8 cellular contexts compared by ENCODE assay signal in genomic region chr12:103841690-103842584, GRCh38. TPM values are rescaled to one million over a fixed set of nuclear protein-coding genes. Genes with fewer than 3 reads are reported as not detected.
DNase-seq lines count a peak whose midpoint lies in the region; ATAC-seq, FAIRE-seq and TF ChIP-seq lines count a peak whose summit lies in the region.

No MANE protein-coding gene starts in this region.

- no peak for FAIRE-seq in kidney (lab: Jason Lieb, UNC)

- CTCF ChIA-PET in CD8-positive, alpha-beta T cell (lab: Charles Lee) = interaction anchor here (0.7 kb wide), 1 partner anchor 15 kb away, joined by 3 read pairs; no protein-coding TSS in a partner anchor

- peak in 5 of 7 experiments; percentile 6 to 44 (median 16) for DNase-seq in CD8-positive, alpha-beta T cell
- DNase-seq in MM.1S (peak; percentile 57), T-helper 2 cell (peak in 3 of 5 experiments; percentile 12 to 29 (median 22)), breast epithelium (ENCODE audit: low spot score in 2 of 2) (peak; percentile 94 to 96), kidney (peak; percentile 93), cerebellar nuclear complex (lab: John Stamatoyannopoulos, UW) (no peak)
- peak; percentile 8 for DNase-seq in stimulated activated CD4-positive, alpha-beta T cell treated with anti-CD3 and anti-CD28 coated beads, Interleukin-4, amount 100 ng/mL, for 1 hour

- H3K27ac ChIP-seq in CD8-positive, alpha-beta T cell (ENCODE audit: low read depth, low read length) = no peak overlapping the region
- H3K27ac ChIP-seq in MM.1S (ENCODE audit: low read length) = peak overlapping the region; percentile 54
- peak overlapping the region; percentile 96 for H3K27ac ChIP-seq in breast epithelium
- H3K27ac ChIP-seq in kidney (ENCODE audit: low read depth in 2 of 2, low read length in 2 of 2) = peak overlapping the region; percentile 90 to 93

- H3K9me2 ChIP-seq in MM.1S (replicated peaks; ENCODE audit: insufficient read depth, low read length) = no peaks in the 10 kb centered on the region

- H3K36me3 ChIP-seq in CD8-positive, alpha-beta T cell (ENCODE audit: insufficient read depth, low read length) = no peaks in the 10 kb centered on the region
- no peaks in the 10 kb centered on the region for H3K36me3 ChIP-seq in MM.1S (replicated peaks; ENCODE audit: insufficient read depth, low read length)
- no peaks in the 10 kb centered on the region for H3K36me3 ChIP-seq in breast epithelium
- H3K36me3 ChIP-seq in kidney (ENCODE audit: control insufficient read depth in 1 of 2, insufficient read depth in 2 of 2, low read length in 2 of 2) = no peaks in the 10 kb centered on the region

- H3K4me3 ChIP-seq in CD8-positive, alpha-beta T cell (ENCODE audit: low read depth, low read length) = peak overlapping the region; percentile 64
- H3K4me3 ChIP-seq in MM.1S (ENCODE audit: low read length) (peak overlapping the region; percentile 90), breast epithelium (peak overlapping the region; percentile 82 to 96 (median 91)), kidney (ENCODE audit: low read length in 2 of 2) (peak overlapping the region; percentile 62 to 83)

- no peaks in the 10 kb centered on the region for H3K9me3 Mint-ChIP-seq in CD8-positive, alpha-beta T cell

- peaks cover 14% of the 10 kb centered on the region for H3F3A ChIP-seq in MM.1S (ENCODE audit: insufficient read depth, low read length)

- peaks cover 33% of the 10 kb centered on the region for H3K79me2 ChIP-seq in MM.1S (ENCODE audit: low read length)

- H3K9me3 ChIP-seq in CD8-positive, alpha-beta T cell (ENCODE audit: low read length) = no peaks in the 10 kb centered on the region
- H3K9me3 ChIP-seq in MM.1S (replicated peaks; ENCODE audit: insufficient read depth, low read length) (no peaks in the 10 kb centered on the region), breast epithelium (no peaks in the 10 kb centered on the region), kidney (ENCODE audit: control insufficient read depth in 1 of 2, low read length in 2 of 2) (no peaks in the 10 kb centered on the region)

- H3K9ac ChIP-seq in MM.1S (ENCODE audit: low read length) = peak overlapping the region; percentile 79
- H3K9ac ChIP-seq in kidney (ENCODE audit: low read length in 2 of 2) = peak overlapping the region in 1 of 2 donors; percentile 88

- TF ChIP-seq CTCF in CD8-positive, alpha-beta T cell (IDR thresholded peaks at IDR 0.05) = no peak
- TF ChIP-seq CTCF in MM.1S (IDR thresholded peaks at IDR 0.05; ENCODE audit: low read length) = no peak
- peak in 2 of 3 donors; percentile 6 to 16 for TF ChIP-seq CTCF in breast epithelium (IDR thresholded peaks at IDR 0.05)
- peak; percentile 5 for TF ChIP-seq CTCF in kidney (IDR thresholded peaks at IDR 0.05; ENCODE audit: borderline replicate concordance, extremely low read depth, insufficient read depth)

- intact Hi-C loops in CD8-positive, alpha-beta T cell (cut with DNase I, micrococcal nuclease) = loop anchor here (1.0 to 10.0 kb wide), 16 partner anchors 87 to 1490 kb away; partner anchors contain the start of genes HCFC2 (in 2 of the 2), TDG (in 2 of the 2), WASHC4 (in 2 of the 2) and APPL2 (in 1 of the 2)
- intact Hi-C loops in breast epithelium (cut with DNase I; ENCODE audit: low total_unique reads) = no loop called here
- intact Hi-C loops in kidney (cut with DNase I) = loop anchor here (10.0 kb wide), 1 partner anchor 217 kb away; no protein-coding TSS in a partner anchor

- no peak for TF ChIP-seq POLR2A in breast epithelium (IDR thresholded peaks at IDR 0.05)

- POLR2A ChIA-PET in CD8-positive, alpha-beta T cell (lab: Charles Lee) = interaction anchor here (0.7 to 1.9 kb wide), 5 partner anchors 60 to 296 kb away, joined by 3 to 11 read pairs (median 5); partner anchors contain the start of genes NFYB and TDG

- no peaks in the 10 kb centered on the region for H4K20me1 ChIP-seq in MM.1S (ENCODE audit: insufficient read depth, low read length)

- peaks cover 11% of the 10 kb centered on the region for H3K4me1 ChIP-seq in CD8-positive, alpha-beta T cell (ENCODE audit: insufficient read depth, low read length)
- H3K4me1 ChIP-seq in MM.1S (ENCODE audit: low read length) = peaks cover 16% of the 10 kb centered on the region
- H3K4me1 ChIP-seq in breast epithelium = no peaks in the 10 kb centered on the region
- H3K4me1 ChIP-seq in kidney (ENCODE audit: control insufficient read depth in 1 of 2, insufficient read depth in 1 of 2, low read depth in 1 of 2, low read length in 2 of 2) = no peaks in the 10 kb centered on the region

- peak overlapping the region; percentile 94 for H2AFZ ChIP-seq in MM.1S (ENCODE audit: low read length)

- no peak for ATAC-seq in CD8-positive, alpha-beta T cell
- ATAC-seq in GM21619 (IDR thresholded peaks at IDR 0.05; ENCODE audit: unreplicated experiment) = peak; percentile 2

- peak overlapping the region; percentile 42 for H3K27ac Mint-ChIP-seq in CD8-positive, alpha-beta T cell

- H3K4me3 Mint-ChIP-seq in CD8-positive, alpha-beta T cell = peak overlapping the region; percentile 85

- peaks cover 18% of the 10 kb centered on the region for H3K4me1 Mint-ChIP-seq in CD8-positive, alpha-beta T cell (ENCODE audit: low read depth)

- H3K4me2 ChIP-seq in MM.1S (ENCODE audit: low read depth, low read length) = peak overlapping the region; percentile 100

- no peaks in the 10 kb centered on the region for H3K27me3 ChIP-seq in CD8-positive, alpha-beta T cell (ENCODE audit: insufficient read depth, low read length)
- H3K27me3 ChIP-seq in MM.1S (replicated peaks; ENCODE audit: insufficient read depth, low read length) (no peaks in the 10 kb centered on the region), breast epithelium (no peaks in the 10 kb centered on the region)

- no peaks in the 10 kb centered on the region for H3K36me3 Mint-ChIP-seq in CD8-positive, alpha-beta T cell

- no peaks in the 10 kb centered on the region for H3K27me3 Mint-ChIP-seq in CD8-positive, alpha-beta T cell (ENCODE audit: low read depth)

RNA-seq across cellular contexts. Expression of gene NT5DC3, which starts 0.9 kb away (rescaled TPM):
- total RNA-seq in CD8-positive, alpha-beta T cell = 1 to 10 TPM; 4.3 to 5.6 TPM
- total RNA-seq in breast epithelium (10 to 100 TPM in 2 of 3 donors, 1 to 10 TPM in 1; 3.8 to 19.9 (median 12.5) TPM), kidney (7.8 TPM)
- polyA plus RNA-seq in kidney (ENCODE audit: insufficient read depth, low read depth, low replicate concordance) = 1.1 TPM

Comparison
In these comparisons a context has a peak if more than half of its experiments do, and no peak if none do; other contexts are left out.
1. DNase-seq: peak in CD8-positive, alpha-beta T cell (5 of 7), MM.1S (single experiment), T-helper 2 cell (3 of 5), breast epithelium (2 of 2), kidney (single experiment) and stimulated activated CD4-positive, alpha-beta T cell treated with anti-CD3 and anti-CD28 coated beads, Interleukin-4, amount 100 ng/mL, for 1 hour (single experiment); none in cerebellar nuclear complex (0 of 2).
2. CTCF ChIP-seq: peak in breast epithelium (2 of 3) and kidney (single experiment); none in CD8-positive, alpha-beta T cell (single experiment) and MM.1S (single experiment).
3. Peak in every context shown above with its lines, with median percentiles within 50 percentile points of each other: H3K4me3 ChIP-seq.